In the genomic region with DNA sequence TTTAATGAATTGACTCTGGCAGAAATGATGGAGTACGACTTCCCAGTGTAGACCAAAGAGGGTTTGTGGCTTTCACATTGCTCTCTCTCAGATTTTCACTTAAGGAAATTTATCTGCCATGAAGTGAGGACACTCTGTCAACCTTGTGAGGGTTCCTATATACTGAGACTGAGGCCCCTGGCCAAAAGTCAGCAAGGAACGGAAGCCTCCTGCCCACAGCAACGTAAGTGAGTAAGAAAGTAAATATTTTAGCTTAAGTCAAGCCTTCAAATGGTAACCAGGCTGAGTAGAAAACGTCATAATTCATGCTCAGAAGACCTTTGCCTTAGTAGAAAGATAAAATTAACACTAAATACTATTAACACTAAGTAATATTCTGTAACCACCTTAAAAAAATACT, we compare ENCODE assay signal across 23 cellular contexts.
DNase-seq lines count a peak whose midpoint lies in the region; ATAC-seq and TF ChIP-seq lines count a peak whose summit lies in the region.
"Had no signal": no experiment of that assay in that cellular context is flagged by ENCODE, and none has a peak within 500 bp of the region (broad histone marks: within the 10 kb centered on the region; RNA-seq: fewer than 3 reads in every experiment).

No MANE protein-coding gene starts in this region.

- H3K18ac ChIP-seq in trophoblast cell (ENCODE audit: low read length): no peak overlapping the region

- no peak overlapping the region for H3K23ac ChIP-seq in trophoblast cell (ENCODE audit: low read length)

- H3K27me3 ChIP-seq in fibroblast of lung (ENCODE audit: control insufficient read depth, insufficient read depth, low read length): no peaks in the 10 kb centered on the region
- no peaks in the 10 kb centered on the region for H3K27me3 ChIP-seq in trophoblast cell (ENCODE audit: insufficient read depth, low read length)
- no peaks in the 10 kb centered on the region for H3K27me3 ChIP-seq in lower lobe of right lung (ENCODE audit: low read depth)
- H3K27me3 ChIP-seq: BE2C had no signal

- H4K20me1 ChIP-seq in fibroblast of lung (ENCODE audit: control insufficient read depth, extremely low read depth, insufficient read depth, low read length): no peaks in the 10 kb centered on the region

- H3K9ac ChIP-seq in fibroblast of lung (ENCODE audit: insufficient read depth, low read length) (no peak overlapping the region), trophoblast cell (ENCODE audit: low read length) (no peak overlapping the region)

- H3K4me3 ChIP-seq in astrocyte of the spinal cord (ENCODE audit: low read depth, low read length) (no peak overlapping the region), fibroblast of lung (replicated peaks in 1 of 4; ENCODE audit: control extremely low read depth in 1 of 4, insufficient read depth in 1 of 4, low read depth in 3 of 4, low read length in 4 of 4) (no peak overlapping the region), trophoblast cell (ENCODE audit: low read depth, low read length) (no peak overlapping the region), lower lobe of right lung (no peak overlapping the region)
- H3K4me3 ChIP-seq: SK-N-MC had no signal

- H4K12ac ChIP-seq in trophoblast cell (ENCODE audit: low read depth, low read length): no peak overlapping the region

- no peak overlapping the region for H3K4ac ChIP-seq in trophoblast cell (ENCODE audit: low read depth, low read length)

- H4K91ac ChIP-seq in trophoblast cell (ENCODE audit: low read depth, low read length): no peak overlapping the region

- no peak overlapping the region for H3K14ac ChIP-seq in trophoblast cell (ENCODE audit: low read length)

- no peak overlapping the region for H2BK5ac ChIP-seq in trophoblast cell (ENCODE audit: low read depth, low read length, poor library complexity)

- no peak overlapping the region for H2AK5ac ChIP-seq in trophoblast cell (ENCODE audit: low read length)

- no peak overlapping the region for H4K8ac ChIP-seq in trophoblast cell (ENCODE audit: low read depth, low read length)

- in situ Hi-C loops in astrocyte of the spinal cord (cut with HindIII; ENCODE audit: low sequenced_read_pairs): no loop called here

- no peak for TF ChIP-seq CTCF in astrocyte of the spinal cord (IDR thresholded peaks at IDR 0.05; ENCODE audit: low read depth, low read length)
- TF ChIP-seq CTCF in fibroblast of lung (conservative IDR thresholded peaks at IDR 0.05 in 1 of 2, IDR thresholded peaks at IDR 0.05 in 1 of 2; ENCODE audit: low read depth in 1 of 2, low read length in 2 of 2): no peak
- TF ChIP-seq CTCF in lower lobe of right lung (IDR thresholded peaks at IDR 0.05): no peak

- no peak overlapping the region for H2BK120ac ChIP-seq in trophoblast cell (ENCODE audit: insufficient read depth, low read length, poor library complexity)

- no peaks in the 10 kb centered on the region for H3K36me3 ChIP-seq in fibroblast of lung (ENCODE audit: control insufficient read depth, insufficient read depth, low read length)
- no peaks in the 10 kb centered on the region for H3K36me3 ChIP-seq in trophoblast cell (ENCODE audit: control insufficient read depth in 1 of 2, insufficient read depth in 2 of 2, low read length in 2 of 2)
- H3K36me3 ChIP-seq in lower lobe of right lung: no peaks in the 10 kb centered on the region
- H3K36me3 ChIP-seq: BE2C had no signal

- H3K9me3 ChIP-seq in fibroblast of lung (ENCODE audit: control insufficient read depth, insufficient read depth, low read depth, low read length) (no peaks in the 10 kb centered on the region), trophoblast cell (ENCODE audit: insufficient read depth, low read depth, low read length) (no peaks in the 10 kb centered on the region), lower lobe of right lung (no peaks in the 10 kb centered on the region)
- H3K9me3 ChIP-seq: BE2C had no signal

- no peak overlapping the region for H2AFZ ChIP-seq in fibroblast of lung (ENCODE audit: low read length)
- no peak overlapping the region for H2AFZ ChIP-seq in trophoblast cell (ENCODE audit: insufficient read depth, low read length, poor library complexity)

- DNase-seq in M059J (ENCODE audit: low read depth): peak; percentile 1
- peak; percentile 66 for DNase-seq in astrocyte of the spinal cord (ENCODE audit: low read depth, low spot score)
- DNase-seq in fibroblast of lung (ENCODE audit: low read depth in 2 of 2): peak; percentile 19 to 55
- DNase-seq in trophoblast cell: peak; percentile 17 to 66
- no peak for DNase-seq in stimulated activated CD8-positive, alpha-beta memory T cell treated with anti-CD3 and anti-CD28 coated beads, Interleukin-4, amount 100 ng/mL, for 48 hours
- no peak for DNase-seq in lower lobe of right lung
- DNase-seq: BE2C; CD4-positive, CD25-positive, alpha-beta regulatory T cell; DMS 273 treated with DMSO at 0.1 percent for 48 hours; GDM1; KBM-7; NCI-H1092 treated with DMSO at 0.1 percent for 48 hours; NCI-H146; NCI-H2029; NCI-H2227 treated with DMSO at 0.1 percent for 48 hours; NCI-H510A; NCI-H748 treated with DMSO at 0.1 percent for 48 hours; SHP77 treated with DMSO at 0.1 percent for 48 hours had no signal

- no peaks in the 10 kb centered on the region for H3K79me1 ChIP-seq in trophoblast cell (ENCODE audit: low read length)

- H3K79me2 ChIP-seq in fibroblast of lung (ENCODE audit: control insufficient read depth, insufficient read depth, low read length) (no peaks in the 10 kb centered on the region), trophoblast cell (ENCODE audit: control insufficient read depth, insufficient read depth, low read length, poor library complexity) (no peaks in the 10 kb centered on the region)

- WGBS in trophoblast cell (ENCODE audit: extremely low coverage, insufficient coverage, insufficient read length): no CpG with 5 or more reads among the region's 4 CpGs

- H3K27ac ChIP-seq in fibroblast of lung (ENCODE audit: insufficient read depth, low read length): no peak overlapping the region
- H3K27ac ChIP-seq in trophoblast cell (ENCODE audit: low read depth, low read length): no peak overlapping the region
- no peak overlapping the region for H3K27ac ChIP-seq in lower lobe of right lung
- H3K27ac ChIP-seq: RWPE1, SK-N-MC had no signal

- no peak for ATAC-seq in HG03442 (IDR thresholded peaks at IDR 0.05; ENCODE audit: unreplicated experiment)
- no peak for ATAC-seq in lower lobe of right lung
- ATAC-seq in HG03135 (IDR thresholded peaks at IDR 0.05; ENCODE audit: unreplicated experiment): no peak
- ATAC-seq: HCT116 had no signal

- H2BK12ac ChIP-seq in trophoblast cell (ENCODE audit: low read length): no peak overlapping the region

- H3K4me2 ChIP-seq in fibroblast of lung (ENCODE audit: extremely low read depth, insufficient read depth, low read length) (no peak overlapping the region), trophoblast cell (ENCODE audit: low read length) (no peak overlapping the region)

- intact Hi-C loops in lower lobe of right lung (cut with DNase I): no loop called here

- H3K4me1 ChIP-seq in fibroblast of lung (ENCODE audit: control insufficient read depth, extremely low read depth, insufficient read depth, low read length): no peaks in the 10 kb centered on the region
- H3K4me1 ChIP-seq in trophoblast cell (ENCODE audit: control insufficient read depth in 1 of 2, insufficient read depth in 2 of 2, low read length in 2 of 2): no peaks in the 10 kb centered on the region
- no peaks in the 10 kb centered on the region for H3K4me1 ChIP-seq in lower lobe of right lung
- H3K4me1 ChIP-seq: BE2C had no signal

Comparison
In these comparisons a context has a peak if more than half of its experiments do, and no peak if none do; other contexts are left out.
1. DNase-seq: peak in M059J (single experiment), astrocyte of the spinal cord (single experiment), fibroblast of lung (2 of 2) and trophoblast cell (2 of 2); none in stimulated activated CD8-positive, alpha-beta memory T cell treated with anti-CD3 and anti-CD28 coated beads, Interleukin-4, amount 100 ng/mL, for 48 hours (single experiment) and lower lobe of right lung (single experiment).